Comparison of ENCODE assay signal across 25 cellular contexts in genomic region chr17:79130536-79131273, GRCh38.
"Had no signal": no experiment of that assay in that cellular context is flagged by ENCODE, and none has a peak within 500 bp of the region (broad histone marks: within the 10 kb centered on the region; RNA-seq: fewer than 3 reads in every experiment).

No MANE protein-coding gene starts in this region.

- H3K27ac Mint-ChIP-seq: activated CD4-positive, alpha-beta memory T cell treated with anti-CD3 and anti-CD28 coated beads, Interleukin-2, amount 10 ng/mL, durations not matched to agents 7 days and 5 days; activated CD4-positive, alpha-beta T cell treated with anti-CD3 and anti-CD28 coated beads for 36 hours; activated naive CD4-positive, alpha-beta T cell treated with anti-CD3 and anti-CD28 coated beads for 36 hours; activated naive CD8-positive, alpha-beta T cell; activated T-helper 17 cell treated with anti-CD3 and anti-CD28 coated beads, Interleukin-2, amount 50 U/mL, for 72 hours; T-cell had no signal

- DNase-seq: activated CD4-positive, alpha-beta memory T cell treated with anti-CD3 and anti-CD28 coated beads, Interleukin-2, amount 10 ng/mL, durations not matched to agents 7 days and 5 days; activated CD4-positive, alpha-beta T cell treated with anti-CD3 and anti-CD28 coated beads for 36 hours; activated CD4-positive, alpha-beta T cell treated with anti-CD3 and anti-CD28 coated beads, Interleukin-2, amount 50 U/mL, for 1 hour; activated gamma-delta T cell; activated naive CD4-positive, alpha-beta T cell treated with anti-CD3 and anti-CD28 coated beads for 36 hours; activated T-cell treated with anti-CD3 and anti-CD28 coated beads for 4 hours; activated T-cell treated with anti-CD3 and anti-CD28 coated beads, Interleukin-2, amount 50 U/mL, for 48 hours; anterior cingulate cortex; Kasumi-1; NCI-H1105 treated with DMSO at 0.1 percent for 48 hours; NCI-H146; NCI-H1930; NCI-H2171 treated with DMSO at 0.1 percent for 48 hours; NCI-H510A treated with DMSO at 0.1 percent for 48 hours; NCI-H69; NK-92 treated with Interleukin-12 subunit alpha and Interleukin-12 subunit beta, amount 100 ng/mL, for 24 hours; OCI-M1; RPMI8226; T-cell had no signal

- H3K4me3 Mint-ChIP-seq: activated CD4-positive, alpha-beta memory T cell treated with anti-CD3 and anti-CD28 coated beads, Interleukin-2, amount 10 ng/mL, durations not matched to agents 7 days and 5 days; activated CD4-positive, alpha-beta T cell treated with anti-CD3 and anti-CD28 coated beads for 36 hours; activated naive CD4-positive, alpha-beta T cell treated with anti-CD3 and anti-CD28 coated beads for 36 hours; activated naive CD8-positive, alpha-beta T cell; activated T-helper 17 cell treated with anti-CD3 and anti-CD28 coated beads, Interleukin-2, amount 50 U/mL, for 72 hours; T-cell had no signal

- ATAC-seq: activated CD4-positive, alpha-beta T cell treated with anti-CD3 and anti-CD28 coated beads for 36 hours; activated T-helper 17 cell treated with anti-CD3 and anti-CD28 coated beads, Interleukin-2, amount 50 U/mL, for 72 hours; Panc1; Right ventricle myocardium inferior; T-cell had no signal

- H3K27me3 Mint-ChIP-seq: activated CD4-positive, alpha-beta memory T cell treated with anti-CD3 and anti-CD28 coated beads, Interleukin-2, amount 10 ng/mL, durations not matched to agents 7 days and 5 days; activated naive CD8-positive, alpha-beta T cell had no signal

- H3K36me3 Mint-ChIP-seq: activated naive CD8-positive, alpha-beta T cell; T-cell had no signal

- H3K27ac ChIP-seq: SK-N-MC, VCaP had no signal

- H3K4me1 Mint-ChIP-seq: activated CD4-positive, alpha-beta memory T cell treated with anti-CD3 and anti-CD28 coated beads, Interleukin-2, amount 10 ng/mL, durations not matched to agents 7 days and 5 days; activated CD4-positive, alpha-beta T cell treated with anti-CD3 and anti-CD28 coated beads for 36 hours; T-cell had no signal

- H3K9me3 Mint-ChIP-seq: activated CD4-positive, alpha-beta memory T cell treated with anti-CD3 and anti-CD28 coated beads, Interleukin-2, amount 10 ng/mL, durations not matched to agents 7 days and 5 days; activated naive CD4-positive, alpha-beta T cell treated with anti-CD3 and anti-CD28 coated beads for 36 hours; activated T-helper 17 cell treated with anti-CD3 and anti-CD28 coated beads, Interleukin-2, amount 50 U/mL, for 72 hours; T-cell had no signal

- H3K4me3 ChIP-seq: SK-N-MC had no signal
